In genomic region chr20:62386383-62387218, GRCh38 we compare ENCODE assay signal across 8 cellular contexts. TPM values are rescaled to one million over a fixed set of nuclear protein-coding genes. Genes with fewer than 3 reads are reported as not detected.
A peak's percentile ranks its signal among the peaks of the same experiment; 100 is the strongest.
DNase-seq lines count a peak whose midpoint lies in the region; ATAC-seq and TF ChIP-seq lines count a peak whose summit lies in the region.

Gene RPS21 (plus strand): TSS chr20:62387103. CDS start chr20:62387339, 236 bp downstream.

- peak; percentile 43 for DNase-seq in BJ (ENCODE audit: low read depth)
- DNase-seq in GM19240 (ENCODE audit: insufficient read length, low spot score) = peak; percentile 97
- DNase-seq in NCI-H526 treated with DMSO at 0.1 percent for 48 hours (lab: John Stamatoyannopoulos, UW) = peak; percentile 88
- peak; percentile 91 for DNase-seq in activated CD4-positive, alpha-beta T cell treated with anti-CD3 and anti-CD28 coated beads, Interleukin-2, amount 50 U/mL, for 1 hour
- DNase-seq in stimulated activated CD4-positive, alpha-beta T cell treated with anti-CD3 and anti-CD28 coated beads, Interleukin-4, amount 100 ng/mL, for 1 hour = peak; percentile 93

- H3K27ac Mint-ChIP-seq in dendritic cell treated with granulocyte-macrophage colony-stimulating factor and Interleukin-4, amounts not matched to agents 40 ng/mL and 50 ng/mL, for 4 days = peak within 1 kb of the TSS; percentile 83

- peaks cover 71% of the 10 kb centered on the region for H3K36me3 Mint-ChIP-seq in dendritic cell treated with granulocyte-macrophage colony-stimulating factor and Interleukin-4, amounts not matched to agents 40 ng/mL and 50 ng/mL, for 4 days (ENCODE audit: low read depth)

- no peaks in the 10 kb centered on the region for H3K9me3 ChIP-seq in liver (ENCODE audit: control insufficient read depth in 4 of 4, low read length in 3 of 4)

- POLR2A ChIA-PET in BJ (lab: Charles Lee) = interaction anchor here (0.6 kb wide), 2 partner anchors 18 to 81 kb away, joined by 3 to 9 read pairs; no protein-coding TSS in a partner anchor

- peak in 1 of 2 donors; percentile 30 for TF ChIP-seq RAD21 in liver (IDR thresholded peaks at IDR 0.05)

- ATAC-seq in HG03460 (IDR thresholded peaks at IDR 0.05; ENCODE audit: unreplicated experiment) = peak; percentile 83

- H3K27ac ChIP-seq in liver (ENCODE audit: low read depth in 1 of 2, low read length in 2 of 2) = peak within 1 kb of the TSS; percentile 59 to 89

- no peaks in the 10 kb centered on the region for H3K27me3 Mint-ChIP-seq in dendritic cell treated with granulocyte-macrophage colony-stimulating factor and Interleukin-4, amounts not matched to agents 40 ng/mL and 50 ng/mL, for 4 days

- CTCF ChIA-PET in BJ (lab: Yijun Ruan, JAX) = interaction anchor here (0.7 to 4.3 kb wide), 6 partner anchors 12 to 377 kb away, joined by 3 to 24 read pairs (median 4); partner anchors contain the start of gene ADRM1

- H3K4me3 ChIP-seq in BJ (ENCODE audit: low read depth, low read length) = peak within 1 kb of the TSS; percentile 100
- peak within 1 kb of the TSS; percentile 85 to 97 (median 92) for H3K4me3 ChIP-seq in liver (ENCODE audit: low read depth in 1 of 3, low read length in 3 of 3)

- peak within 1 kb of the TSS; percentile 87 for H3K4me3 Mint-ChIP-seq in dendritic cell treated with granulocyte-macrophage colony-stimulating factor and Interleukin-4, amounts not matched to agents 40 ng/mL and 50 ng/mL, for 4 days

- H3K9ac ChIP-seq in liver (ENCODE audit: low read depth in 1 of 2, low read length in 2 of 2) = peak within 1 kb of the TSS; percentile 84 to 91

- WGBS in liver = under 1% methylated on average over 83 of the region's 83 CpGs

- H3K4me1 ChIP-seq in liver (ENCODE audit: control insufficient read depth in 4 of 4, insufficient read depth in 4 of 4, low read length in 3 of 4) = peaks cover 8 to 36% (median 32%) of the 10 kb centered on the region in 4 donors

- H3K27me3 ChIP-seq in BJ (ENCODE audit: control insufficient read depth, insufficient read depth, low read length) (no peaks in the 10 kb centered on the region), liver (ENCODE audit: control insufficient read depth in 4 of 4, insufficient read depth in 4 of 4, low read length in 3 of 4) (no peaks in the 10 kb centered on the region)

- H3K9me3 Mint-ChIP-seq in dendritic cell treated with granulocyte-macrophage colony-stimulating factor and Interleukin-4, amounts not matched to agents 40 ng/mL and 50 ng/mL, for 4 days = peaks cover 8% of the 10 kb centered on the region

- H3K4me1 Mint-ChIP-seq in dendritic cell treated with granulocyte-macrophage colony-stimulating factor and Interleukin-4, amounts not matched to agents 40 ng/mL and 50 ng/mL, for 4 days (ENCODE audit: low read depth) = peaks cover 55% of the 10 kb centered on the region

- no peak for TF ChIP-seq CTCF in BJ (IDR thresholded peaks at IDR 0.05; ENCODE audit: insufficient read depth, low read depth, low read length)
- peak; percentile 5 for TF ChIP-seq CTCF in liver (IDR thresholded peaks at IDR 0.05; ENCODE audit: low read depth, low read length, missing input control)

- peaks cover 24% of the 10 kb centered on the region for H3K36me3 ChIP-seq in BJ (ENCODE audit: control insufficient read depth, insufficient read depth, low read length)
- H3K36me3 ChIP-seq in liver (ENCODE audit: control insufficient read depth in 4 of 4, insufficient read depth in 3 of 4, low read depth in 1 of 4, low read length in 3 of 4) = peaks cover 0 to 13% (median 4%) of the 10 kb centered on the region in 4 donors

- intact Hi-C loops in dendritic cell treated with granulocyte-macrophage colony-stimulating factor and Interleukin-4, amounts not matched to agents 40 ng/mL and 50 ng/mL, for 4 days (cut with micrococcal nuclease) = loop anchor here (1.0 to 10.0 kb wide), 2 partner anchors 84 to 418 kb away; partner anchors contain the start of genes ADRM1 and OGFR

TF ChIP-seq in liver, 16 proteins besides CTCF, POLR2A, EP300 and RAD21:
- TF ChIP-seq MAX (IDR thresholded peaks at IDR 0.05) (no peak), YY1 (IDR thresholded peaks at IDR 0.05) (no peak), GABPA (IDR thresholded peaks at IDR 0.05 in 1 of 2, conservative IDR thresholded peaks at IDR 0.05 in 1 of 2) (peak; percentile 88 to 97)
TF ChIP-seq in liver: peak in this region for 1.

RNA-seq across cellular contexts. Expression of gene RPS21, which starts in this region (rescaled TPM):
- polyA plus RNA-seq in BJ (2011; rRNA removed) (3,553 and 3,818 TPM in 2 replicates), liver (1,000 to 10,000 TPM in 1 of 2 donors, 100 to 1,000 TPM in 1; 278 to 1,588 TPM)
- 619 and 903 TPM in 2 replicates for polyA minus RNA-seq in BJ (2011; rRNA and poly(A)+ RNA removed)
- total RNA-seq in liver = 100 to 1,000 TPM; 378 to 499 TPM

Comparison
In these comparisons a context has a peak if more than half of its experiments do, and no peak if none do; other contexts are left out.
1. Peak in every context shown above with its lines: DNase-seq, ATAC-seq, H3K4me3 ChIP-seq and H3K27ac ChIP-seq.
2. DNase-seq: peak in every context shown above with its lines; median percentile 97 in GM19240; 93 in stimulated activated CD4-positive, alpha-beta T cell treated with anti-CD3 and anti-CD28 coated beads, Interleukin-4, amount 100 ng/mL, for 1 hour; 91 in activated CD4-positive, alpha-beta T cell treated with anti-CD3 and anti-CD28 coated beads, Interleukin-2, amount 50 U/mL, for 1 hour; 88 in NCI-H526 treated with DMSO at 0.1 percent for 48 hours; 43 in BJ.